ENCODE assay signal across 15 cellular contexts in the genomic region with DNA sequence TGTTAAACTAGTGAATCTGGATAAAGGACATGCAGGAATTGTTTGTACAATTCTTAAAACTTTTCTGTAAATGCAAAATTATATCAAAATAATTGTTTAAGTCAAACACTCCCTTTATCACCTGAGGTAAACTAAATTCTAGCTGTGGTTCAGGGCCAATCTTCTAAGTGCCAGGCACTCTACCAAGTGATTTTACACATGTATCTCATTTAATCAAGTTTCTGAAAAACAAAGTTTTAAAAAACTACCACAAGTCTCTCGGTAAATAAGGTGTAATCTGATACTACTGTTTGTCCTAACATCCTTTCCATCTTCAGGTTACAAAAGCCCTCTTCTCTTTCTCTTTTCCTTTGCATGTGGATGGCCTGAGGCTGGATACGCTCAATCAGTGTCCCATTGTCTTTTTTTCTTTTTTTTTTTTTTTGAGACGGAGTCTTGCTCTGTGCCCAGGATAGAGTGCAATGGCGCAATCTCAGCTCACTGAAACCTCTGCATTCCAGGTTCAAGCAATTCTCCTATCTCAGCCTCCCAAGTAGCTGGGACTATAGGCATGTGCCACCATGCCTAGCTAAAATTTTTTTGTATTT.
"Had no signal": no experiment of that assay in that cellular context is flagged by ENCODE, and none has a peak within 500 bp of the region (broad histone marks: within the 10 kb centered on the region; RNA-seq: fewer than 3 reads in every experiment).

No MANE protein-coding gene starts in this region.

- H3K4me1 ChIP-seq: ascending aorta, esophagus squamous epithelium, lower lobe of right lung had no signal

- DNase-seq: activated CD4-positive, alpha-beta memory T cell treated with anti-CD3 and anti-CD28 coated beads for 36 hours; esophagus squamous epithelium; foreskin keratinocyte; head of caudate nucleus; lower lobe of right lung; mucosa of descending colon; naive thymus-derived CD8-positive, alpha-beta T cell; posterior cingulate gyrus; stimulated activated CD4-positive, alpha-beta T cell treated with anti-CD3 and anti-CD28 coated beads, Interleukin-15, amount 100 ng/mL, for 24 hours; stimulated activated CD4-positive, alpha-beta T cell treated with anti-CD3 and anti-CD28 coated beads, Interleukin-4, amount 100 ng/mL, for 24 hours; stimulated activated naive CD8-positive, alpha-beta T cell treated with anti-CD3 and anti-CD28 coated beads, Interleukin-15, amount 100 ng/mL, for 72 hours; testis had no signal

- H3K27me3 ChIP-seq: ascending aorta, cardiac muscle cell, esophagus squamous epithelium, foreskin keratinocyte, testis had no signal

- H3K9me3 ChIP-seq: ascending aorta, esophagus squamous epithelium, lower lobe of right lung, mucosa of descending colon, testis had no signal

- FAIRE-seq: urothelium cell line had no signal

- H3K27ac ChIP-seq: ascending aorta, cardiac muscle cell, esophagus squamous epithelium, foreskin keratinocyte, lower lobe of right lung had no signal

- ATAC-seq: foreskin keratinocyte; lower lobe of right lung; mucosa of descending colon; naive thymus-derived CD8-positive, alpha-beta T cell; stimulated activated naive CD8-positive, alpha-beta T cell treated with anti-CD3 and anti-CD28 coated beads, Interleukin-15, amount 100 ng/mL, for 72 hours had no signal

- H3K4me3 ChIP-seq: ascending aorta, cardiac muscle cell, esophagus squamous epithelium, lower lobe of right lung, mucosa of descending colon, testis had no signal
